6 cellular contexts compared by ENCODE assay signal in genomic region chr11:135019343-135019742, GRCh38.
"Had no signal": no experiment of that assay in that cellular context is flagged by ENCODE, and none has a peak within 500 bp of the region (broad histone marks: within the 10 kb centered on the region; RNA-seq: fewer than 3 reads in every experiment).

No MANE protein-coding gene starts in this region.

- ATAC-seq: HepG2, K562 had no signal

- H3K27ac ChIP-seq: HL-60 had no signal

- H3K4me3 Mint-ChIP-seq: IgD-negative memory B cell had no signal

- H3K27ac Mint-ChIP-seq: IgD-negative memory B cell had no signal

- H3K4me3 ChIP-seq: K562 had no signal

- DNase-seq: IMR-90, KBM-7 had no signal
